ENCODE assay signal across 20 cellular contexts in the genomic region with DNA sequence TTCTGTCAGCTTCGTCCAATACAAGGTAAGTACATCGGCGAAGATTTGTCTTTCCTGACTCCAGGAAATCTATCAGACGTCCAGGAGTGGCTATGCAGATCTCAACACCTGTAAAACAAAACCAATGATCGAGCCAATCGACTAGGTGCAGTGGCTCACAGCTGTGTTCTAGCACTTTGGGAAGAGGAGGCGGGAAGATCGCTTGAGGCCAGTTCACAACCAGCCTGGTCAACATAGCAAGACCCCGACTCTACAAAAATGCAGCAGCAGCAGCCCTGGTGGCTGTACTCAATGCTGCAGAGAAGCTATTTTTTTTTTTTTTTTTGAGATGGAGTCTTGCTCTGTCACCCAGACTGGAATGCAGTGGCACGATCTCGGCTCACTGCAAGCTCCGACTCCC. TPM values are rescaled to one million over a fixed set of nuclear protein-coding genes. Genes with fewer than 3 reads are reported as not detected.
DNase-seq lines count a peak whose midpoint lies in the region; ATAC-seq and TF ChIP-seq lines count a peak whose summit lies in the region.
"Had no signal": no experiment of that assay in that cellular context is flagged by ENCODE, and none has a peak within 500 bp of the region (broad histone marks: within the 10 kb centered on the region; RNA-seq: fewer than 3 reads in every experiment).

No MANE protein-coding gene starts in this region.

- peaks cover 26 to 71% of the 10 kb centered on the region in 2 experiments; a peak in 3 of 4 replicates for H3K79me1 ChIP-seq in IMR-90 (ENCODE audit: low read depth in 1 of 2, low read length in 2 of 2)

- no peak overlapping the region for H3K4ac ChIP-seq in IMR-90 (ENCODE audit: low read depth, low read length)

- H2BK20ac ChIP-seq in IMR-90 (ENCODE audit: low read depth, low read length): no peak overlapping the region

- DNase-seq in cardiac muscle cell (ENCODE audit: low read depth in 1 of 2, low spot score in 1 of 2): no peak
- no peak for DNase-seq in left cardiac atrium
- DNase-seq in IMR-90: no peak
- DNase-seq in epithelial cell of esophagus (ENCODE audit: low read depth): no peak
- no peak for DNase-seq in upper lobe of left lung
- DNase-seq: activated CD4-positive, alpha-beta T cell treated with anti-CD3 and anti-CD28 coated beads for 1 hour; AML-193; caudate nucleus; COR-L47; esophagus squamous epithelium; GOT3; midbrain; NCI-H2107; NCI-H510A treated with DMSO at 0.1 percent for 48 hours; stimulated activated CD4-positive, alpha-beta T cell treated with anti-CD3 and anti-CD28 coated beads, Interleukin-15, amount 100 ng/mL, for 24 hours had no signal

- BruUV-seq in IMR-90 (replicated peaks; lab: Mats Ljungman, UMichigan): no TSS peak

- H3K4me1 ChIP-seq in cardiac muscle cell (ENCODE audit: low read depth): no peaks in the 10 kb centered on the region
- peaks cover 19% of the 10 kb centered on the region for H3K4me1 ChIP-seq in IMR-90 (ENCODE audit: control insufficient read depth, insufficient read depth, low read length)
- peaks cover 12 to 42% (median 26%) of the 10 kb centered on the region in 4 donors for H3K4me1 ChIP-seq in upper lobe of left lung

- POLR2A ChIA-PET in IMR-90 (lab: Charles Lee; ENCODE audit: unreplicated experiment): no interaction called here

- 0 out of 2 replicates have a peak overlapping the region, but pooled peaks have one; percentile 17 for H3K23ac ChIP-seq in IMR-90 (ENCODE audit: low read depth, low read length)

- H3K18ac ChIP-seq in IMR-90 (ENCODE audit: low read depth, low read length): no peak overlapping the region

- no peaks in the 10 kb centered on the region for H3K9me3 ChIP-seq in cardiac muscle cell (ENCODE audit: low read depth)
- no peaks in the 10 kb centered on the region for H3K9me3 ChIP-seq in IMR-90 (ENCODE audit: control insufficient read depth, insufficient read depth, low read length)
- no peaks in the 10 kb centered on the region for H3K9me3 ChIP-seq in upper lobe of left lung
- H3K9me3 ChIP-seq: esophagus squamous epithelium, right atrium auricular region had no signal

- in situ Hi-C loops in IMR-90 (cut with MboI; ENCODE audit: low sequenced_read_pairs): no loop called here

- H2BK15ac ChIP-seq in IMR-90 (ENCODE audit: low read depth, low read length): no peak overlapping the region

- H3K9me1 ChIP-seq in IMR-90 (ENCODE audit: insufficient read depth, low read length): peaks cover 14% of the 10 kb centered on the region

- ATAC-seq in left cardiac atrium (no peak), IMR-90 (ENCODE audit: low read depth) (no peak), upper lobe of left lung (ENCODE audit: low FRiP score in 2 of 2) (no peak), GM21717 (IDR thresholded peaks at IDR 0.05; ENCODE audit: unreplicated experiment) (no peak), GM19455 (IDR thresholded peaks at IDR 0.05; ENCODE audit: unreplicated experiment) (no peak)
- ATAC-seq: left lobe of liver had no signal

- TF ChIP-seq EP300 in upper lobe of left lung (IDR thresholded peaks at IDR 0.05): no peak

- H2BK120ac ChIP-seq in IMR-90 (ENCODE audit: low read depth, low read length): no peak overlapping the region

- dilution Hi-C loops in IMR-90 (cut with HindIII; ENCODE audit: low sequenced_read_pairs, unreplicated experiment): no loop called here

- no peak overlapping the region for H3K9ac ChIP-seq in IMR-90 (ENCODE audit: low read depth, low read length)

- TF ChIP-seq POLR2A in IMR-90 (IDR thresholded peaks at IDR 0.05; ENCODE audit: low read depth, low read length) (no peak), upper lobe of left lung (IDR thresholded peaks at IDR 0.05) (no peak)

- peak overlapping the region; percentile 2 for H3K27ac ChIP-seq in cardiac muscle cell
- no peak overlapping the region for H3K27ac ChIP-seq in IMR-90 (ENCODE audit: insufficient read depth, low read length)
- H3K27ac ChIP-seq in upper lobe of left lung: no peak overlapping the region
- H3K27ac ChIP-seq: esophagus squamous epithelium, right atrium auricular region, RWPE1 had no signal

- no peak for TF ChIP-seq RAD21 in IMR-90 (IDR thresholded peaks at IDR 0.05; ENCODE audit: low read length)

- no peak overlapping the region for H2AK9ac ChIP-seq in IMR-90 (replicated peaks; ENCODE audit: low read depth, low read length, poor library complexity)

- no peak overlapping the region for H4K8ac ChIP-seq in IMR-90 (ENCODE audit: low read depth in 2 of 2, low read length in 2 of 2)

- TF ChIP-seq CTCF in cardiac muscle cell (IDR thresholded peaks at IDR 0.05; ENCODE audit: low read depth, low read length): no peak
- no peak for TF ChIP-seq CTCF in IMR-90 (conservative IDR thresholded peaks at IDR 0.05; ENCODE audit: low read depth, low read length)
- TF ChIP-seq CTCF in epithelial cell of esophagus (IDR thresholded peaks at IDR 0.05; ENCODE audit: insufficient read depth, low read depth, low read length, missing control alignments): peak; percentile 14
- peak in 1 of 6 experiments; percentile 4 for TF ChIP-seq CTCF in upper lobe of left lung (IDR thresholded peaks at IDR 0.05)

- no peak overlapping the region for H3K56ac ChIP-seq in IMR-90 (ENCODE audit: extremely low read depth, insufficient read depth, low read length)

- H4K20me1 ChIP-seq in IMR-90 (ENCODE audit: insufficient read depth, low read length): peaks cover 93% of the 10 kb centered on the region

- WGBS in IMR-90 (ENCODE audit: extremely low coverage in 2 of 2, insufficient read length in 1 of 2), 2 experiments: no CpG with 5 or more reads among the region's 12 CpGs
- WGBS in upper lobe of left lung, 2 donors: 89 to 94% methylated on average over 12 of the region's 12 CpGs

- H3K14ac ChIP-seq in IMR-90 (replicated peaks; ENCODE audit: low read depth, low read length): no peak overlapping the region

- no peak overlapping the region for H2BK5ac ChIP-seq in IMR-90 (ENCODE audit: low read depth, low read length, poor library complexity, severe bottlenecking)

- H4K5ac ChIP-seq in IMR-90 (ENCODE audit: low read depth, low read length): no peak overlapping the region

- no peak overlapping the region for H2AK5ac ChIP-seq in IMR-90 (ENCODE audit: low read depth, low read length)

- no peaks in the 10 kb centered on the region for H3K27me3 ChIP-seq in cardiac muscle cell
- H3K27me3 ChIP-seq in IMR-90 (ENCODE audit: control insufficient read depth, insufficient read depth, low read length): no peaks in the 10 kb centered on the region
- H3K27me3 ChIP-seq in upper lobe of left lung: no peaks in the 10 kb centered on the region
- H3K27me3 ChIP-seq: esophagus squamous epithelium, right atrium auricular region had no signal

- H4K91ac ChIP-seq in IMR-90 (ENCODE audit: insufficient read depth, low read depth, low read length): no peak overlapping the region

- H3K4me3 ChIP-seq in cardiac muscle cell (no peak overlapping the region), IMR-90 (ENCODE audit: insufficient read depth, low read depth, low read length) (no peak overlapping the region), epithelial cell of esophagus (ENCODE audit: low read length) (no peak overlapping the region), upper lobe of left lung (no peak overlapping the region)
- H3K4me3 ChIP-seq: esophagus squamous epithelium, right atrium auricular region had no signal

- intact Hi-C loops in left cardiac atrium (cut with DNase I): no loop called here
- intact Hi-C loops in IMR-90 (cut with micrococcal nuclease): no loop called here

- H3K4me2 ChIP-seq in IMR-90 (ENCODE audit: low read depth, low read length): no peak overlapping the region

- H3K36me3 ChIP-seq in cardiac muscle cell (peaks cover 90% of the 10 kb centered on the region), IMR-90 (ENCODE audit: control insufficient read depth, insufficient read depth, low read length) (peaks cover 73% of the 10 kb centered on the region), upper lobe of left lung (peaks cover 85 to 100% (median 97%) of the 10 kb centered on the region in 4 donors)

- CTCF ChIA-PET in IMR-90 (lab: Yijun Ruan, JAX): interaction anchor here (0.6 kb wide), 1 partner anchor 1882 kb away, joined by 3 read pairs; no protein-coding TSS in a partner anchor

- no peak overlapping the region for H2AFZ ChIP-seq in IMR-90 (replicated peaks; ENCODE audit: low read length, poor library complexity)

TF ChIP-seq in IMR-90, 13 proteins besides CTCF, POLR2A, EP300 and RAD21:
- TF ChIP-seq RFX5 (IDR thresholded peaks at IDR 0.05; ENCODE audit: low read depth, low read length) (no peak), BHLHE40 (IDR thresholded peaks at IDR 0.05; ENCODE audit: low read depth, low read length) (no peak)
TF ChIP-seq in IMR-90: peak in this region for 0.

RNA-seq across cellular contexts. Expression of gene DDX17, which starts 11.2 kb away (rescaled TPM):
- total RNA-seq in cardiac muscle cell (682 and 855 TPM in 2 replicates), left cardiac atrium (100 to 1,000 TPM; 209 to 220 TPM), IMR-90 (2012; rRNA removed) (366 and 371 TPM in 2 replicates), upper lobe of left lung (1,000 to 10,000 TPM in 2 of 6 donors, 100 to 1,000 TPM in 4; 428 to 2,078 (median 621) TPM)
- polyA plus RNA-seq in cardiac muscle cell (53.7 and 60.4 TPM in 2 replicates), IMR-90 (2012; rRNA removed) (200 and 240 TPM in 2 replicates)
- polyA plus RNA-seq in IMR-90 (2012; cell fraction: cytosol; rRNA removed): 72.6 and 98.7 TPM in 2 replicates
- polyA plus RNA-seq in IMR-90 (2012; cell fraction: nucleus; rRNA removed; ENCODE audit: low replicate concordance): 587 and 1,388 TPM in 2 replicates

RNA-seq across cellular contexts. Expression of gene KDELR3, which starts 27.0 kb away (rescaled TPM):
- total RNA-seq in cardiac muscle cell (13.1 and 19.7 TPM in 2 replicates), left cardiac atrium (10 to 100 TPM in 1 of 2 donors, 1 to 10 TPM in 1; 9.2 to 10.1 TPM), IMR-90 (2012; rRNA removed) (192 and 224 TPM in 2 replicates), upper lobe of left lung (10 to 100 TPM in 2 of 6 donors, 1 to 10 TPM in 4; 7.3 to 14.2 (median 9.7) TPM)
- polyA plus RNA-seq in cardiac muscle cell (21.8 and 26.5 TPM in 2 replicates), IMR-90 (2012; rRNA removed) (120 and 129 TPM in 2 replicates)
- 59.5 and 86.9 TPM in 2 replicates for polyA plus RNA-seq in IMR-90 (2012; cell fraction: cytosol; rRNA removed)
- 17.7 and 49.2 TPM in 2 replicates for polyA plus RNA-seq in IMR-90 (2012; cell fraction: nucleus; rRNA removed; ENCODE audit: low replicate concordance)

RNA-seq across cellular contexts. Expression of gene KCNJ4, which starts 39.9 kb away (rescaled TPM):
- total RNA-seq in cardiac muscle cell: 19.3 and 27.5 TPM in 2 replicates
- 3.2 and 4.9 TPM in 2 replicates for polyA plus RNA-seq in cardiac muscle cell
- total RNA-seq in left cardiac atrium: 10 to 100 TPM in 1 of 2 donors, 1 to 10 TPM in 1; 7.2 to 15.9 TPM
- not detected in 2 replicates for total RNA-seq in IMR-90 (2012; rRNA removed)
- not detected in 2 replicates for polyA plus RNA-seq in IMR-90 (2012; rRNA removed)
- 0.01 TPM in 1 of 2 replicates, not detected in the other for polyA plus RNA-seq in IMR-90 (2012; cell fraction: cytosol; rRNA removed)
- not detected in 2 replicates for polyA plus RNA-seq in IMR-90 (2012; cell fraction: nucleus; rRNA removed; ENCODE audit: low replicate concordance)
- total RNA-seq in upper lobe of left lung: not detected
- total RNA-seq: esophagus squamous epithelium, left lobe of liver had no signal
